In genomic region chr12:7373226-7373625, GRCh38 we compare ENCODE assay signal across 26 cellular contexts.
DNase-seq lines count a peak whose midpoint lies in the region; ATAC-seq and TF ChIP-seq lines count a peak whose summit lies in the region.
"Had no signal": no experiment of that assay in that cellular context is flagged by ENCODE, and none has a peak within 500 bp of the region (broad histone marks: within the 10 kb centered on the region; RNA-seq: fewer than 3 reads in every experiment).

No MANE protein-coding gene starts in this region.

- no peak overlapping the region for H2BK120ac ChIP-seq in mesendoderm (ENCODE audit: low read depth, low read length)

- TF ChIP-seq POLR2A in stomach (IDR thresholded peaks at IDR 0.05) = no peak

- no peak overlapping the region for H2BK15ac ChIP-seq in mesendoderm (replicated peaks; ENCODE audit: low read depth)

- no peak overlapping the region for H3K4me3 Mint-ChIP-seq in stimulated activated effector memory CD8-positive, alpha-beta T cell treated with anti-CD3 and anti-CD28 coated beads, Interleukin-12 subunit alpha, Interleukin-12 subunit beta, amount 100 ng/mL, for 72 hours
- H3K4me3 Mint-ChIP-seq: activated CD8-positive, alpha-beta T cell treated with anti-CD3 and anti-CD28 coated beads for 36 hours; mesothelial cell of epicardium; nephron progenitor cell; T-cell had no signal

- TF ChIP-seq CTCF in stomach (IDR thresholded peaks at IDR 0.05) = no peak

- H3K56ac ChIP-seq in mesendoderm (ENCODE audit: low read length) = no peak overlapping the region

- no peak overlapping the region for H4K5ac ChIP-seq in mesendoderm (ENCODE audit: low read length)

- H3K4me1 ChIP-seq in SJCRH30 (peaks cover 18% of the 10 kb centered on the region), mesendoderm (ENCODE audit: control insufficient read depth, low read depth, low read length) (no peaks in the 10 kb centered on the region), stomach (no peaks in the 10 kb centered on the region)
- H3K4me1 ChIP-seq: left ventricle myocardium inferior, upper lobe of right lung had no signal

- H3K9me3 ChIP-seq in SJCRH30 (replicated peaks) (no peaks in the 10 kb centered on the region), stomach (no peaks in the 10 kb centered on the region)
- H3K9me3 ChIP-seq: left ventricle myocardium inferior, upper lobe of right lung had no signal

- no CpG with 5 or more reads among the region's 6 CpGs for WGBS in mesendoderm (ENCODE audit: extremely low coverage, insufficient coverage, low lambda C conversion rate)
- 68 to 79% (median 73%) methylated on average over 6 of the region's 6 CpGs for WGBS in stomach, 5 donors

- H4K8ac ChIP-seq in mesendoderm (ENCODE audit: low read depth, low read length) = no peak overlapping the region

- peak overlapping the region; percentile 22 for H3K4me3 ChIP-seq in SJCRH30
- no peak overlapping the region for H3K4me3 ChIP-seq in mesendoderm (ENCODE audit: low read length)
- H3K4me3 ChIP-seq in stomach = no peak overlapping the region
- H3K4me3 ChIP-seq: left ventricle myocardium inferior, upper lobe of right lung had no signal

- H3K36me3 ChIP-seq in SJCRH30 (no peaks in the 10 kb centered on the region), mesendoderm (ENCODE audit: control insufficient read depth, insufficient read depth, low read length) (no peaks in the 10 kb centered on the region), stomach (no peaks in the 10 kb centered on the region)
- H3K36me3 ChIP-seq: left ventricle myocardium inferior, upper lobe of right lung had no signal

- no peaks in the 10 kb centered on the region for H3K79me2 ChIP-seq in mesendoderm (ENCODE audit: control insufficient read depth, insufficient read depth, low read length)

- no peak overlapping the region for H3K9ac ChIP-seq in mesendoderm (ENCODE audit: low read length)

- no peak overlapping the region for H3K4ac ChIP-seq in mesendoderm (ENCODE audit: low read depth, low read length)

- DNase-seq in AG20443 (ENCODE audit: low spot score) (peak; percentile 11), LHCN-M2 (ENCODE audit: low read depth) (peak; percentile 10), SJCRH30 (peak; percentile 71 to 83), mesendoderm (peak; percentile 15), DMS53 (lab: John Stamatoyannopoulos, UW) (no peak), NCI-H2196 (lab: John Stamatoyannopoulos, UW; ENCODE audit: unreplicated experiment) (no peak), stomach (no peak)
- no peak for DNase-seq in stimulated activated effector memory CD8-positive, alpha-beta T cell treated with anti-CD3 and anti-CD28 coated beads, Interleukin-12 subunit alpha, Interleukin-12 subunit beta, amount 100 ng/mL, for 72 hours (ENCODE audit: low spot score in 2 of 2)
- DNase-seq: 8988T; activated CD4-positive, alpha-beta T cell treated with anti-CD3 and anti-CD28 coated beads for 1 hour; activated CD8-positive, alpha-beta T cell treated with anti-CD3 and anti-CD28 coated beads for 36 hours; activated gamma-delta T cell treated with Interleukin-2 at 50 U/mL for 16 hours; activated T-cell treated with anti-CD3 and anti-CD28 coated beads, Interleukin-2, amount 50 U/mL, for 1 hour; COR-L47; effector CD8-positive, alpha-beta T cell; H7; left ventricle myocardium inferior; MV-4-11; NCI-H345; nephron progenitor cell; PC-3; SHP77 treated with DMSO at 0.1 percent for 48 hours; substantia nigra; T-cell; upper lobe of right lung had no signal

- no peaks in the 10 kb centered on the region for H3K9me3 Mint-ChIP-seq in stimulated activated effector memory CD8-positive, alpha-beta T cell treated with anti-CD3 and anti-CD28 coated beads, Interleukin-12 subunit alpha, Interleukin-12 subunit beta, amount 100 ng/mL, for 72 hours

- TF ChIP-seq EP300 in stomach (IDR thresholded peaks at IDR 0.05) = no peak

- no peak overlapping the region for H3K4me2 ChIP-seq in mesendoderm (ENCODE audit: low read length)

- H3K23ac ChIP-seq in mesendoderm (ENCODE audit: low read length) = no peak overlapping the region

- H3K36me3 Mint-ChIP-seq in stimulated activated effector memory CD8-positive, alpha-beta T cell treated with anti-CD3 and anti-CD28 coated beads, Interleukin-12 subunit alpha, Interleukin-12 subunit beta, amount 100 ng/mL, for 72 hours = no peaks in the 10 kb centered on the region
- H3K36me3 Mint-ChIP-seq: mesothelial cell of epicardium, T-cell had no signal

- H3K79me1 ChIP-seq in mesendoderm (ENCODE audit: low read length) = no peaks in the 10 kb centered on the region

- H3K27me3 ChIP-seq in SJCRH30 = no peaks in the 10 kb centered on the region
- H3K27me3 ChIP-seq in mesendoderm (ENCODE audit: insufficient read depth, low read length, poor library complexity) = no peaks in the 10 kb centered on the region
- no peaks in the 10 kb centered on the region for H3K27me3 ChIP-seq in stomach

- no peak overlapping the region for H2AK5ac ChIP-seq in mesendoderm (ENCODE audit: low read length)

- no peak overlapping the region for H3K27ac Mint-ChIP-seq in stimulated activated effector memory CD8-positive, alpha-beta T cell treated with anti-CD3 and anti-CD28 coated beads, Interleukin-12 subunit alpha, Interleukin-12 subunit beta, amount 100 ng/mL, for 72 hours
- H3K27ac Mint-ChIP-seq: activated CD8-positive, alpha-beta T cell treated with anti-CD3 and anti-CD28 coated beads for 36 hours; mesothelial cell of epicardium; nephron progenitor cell; T-cell had no signal

- H3K18ac ChIP-seq in mesendoderm (ENCODE audit: low read length) = no peak overlapping the region

- intact Hi-C loops in stomach (cut with DNase I; ENCODE audit: low total_unique reads) = no loop called here

- no peak for ATAC-seq in stimulated activated effector memory CD8-positive, alpha-beta T cell treated with anti-CD3 and anti-CD28 coated beads, Interleukin-12 subunit alpha, Interleukin-12 subunit beta, amount 100 ng/mL, for 72 hours
- ATAC-seq: activated CD8-positive, alpha-beta T cell treated with anti-CD3 and anti-CD28 coated beads for 36 hours; PC-3; T-cell; upper lobe of right lung had no signal

- H3K27ac ChIP-seq in SJCRH30 (peak overlapping the region; percentile 37; the same call in 1 of the 2 replicates), mesendoderm (ENCODE audit: low read depth, low read length) (no peak overlapping the region), stomach (no peak overlapping the region)
- H3K27ac ChIP-seq: left ventricle myocardium inferior, upper lobe of right lung had no signal

- H2BK5ac ChIP-seq in mesendoderm (ENCODE audit: low read length) = no peak overlapping the region

- no peaks in the 10 kb centered on the region for H3K4me1 Mint-ChIP-seq in stimulated activated effector memory CD8-positive, alpha-beta T cell treated with anti-CD3 and anti-CD28 coated beads, Interleukin-12 subunit alpha, Interleukin-12 subunit beta, amount 100 ng/mL, for 72 hours
- H3K4me1 Mint-ChIP-seq: mesothelial cell of epicardium, nephron progenitor cell, T-cell had no signal

Comparison
In these comparisons a context has a peak if more than half of its experiments do, and no peak if none do; other contexts are left out.
1. DNase-seq: peak in AG20443 (single experiment), LHCN-M2 (single experiment), SJCRH30 (2 of 2) and mesendoderm (single experiment); none in DMS53 (single experiment), stimulated activated effector memory CD8-positive, alpha-beta T cell treated with anti-CD3 and anti-CD28 coated beads, Interleukin-12 subunit alpha, Interleukin-12 subunit beta, amount 100 ng/mL, for 72 hours (0 of 2), NCI-H2196 (single experiment) and stomach (single experiment).